13 cellular contexts compared by ENCODE assay signal in genomic region chr1:46041974-46042373, GRCh38.
DNase-seq lines count a peak whose midpoint lies in the region; TF ChIP-seq lines count a peak whose summit lies in the region.
"Had no signal": no experiment of that assay in that cellular context is flagged by ENCODE, and none has a peak within 500 bp of the region (broad histone marks: within the 10 kb centered on the region; RNA-seq: fewer than 3 reads in every experiment).

No MANE protein-coding gene starts in this region.

- H3K9me3 ChIP-seq in Peyer's patch = no peaks in the 10 kb centered on the region
- H3K9me3 ChIP-seq: colonic mucosa, SJCRH30 had no signal

- TF ChIP-seq POLR2A in Peyer's patch (IDR thresholded peaks at IDR 0.05) = no peak

- no peak for TF ChIP-seq CTCF in astrocyte of the spinal cord (IDR thresholded peaks at IDR 0.05; ENCODE audit: low read depth, low read length)
- no peak for TF ChIP-seq CTCF in Peyer's patch (IDR thresholded peaks at IDR 0.05)

- DNase-seq in COLO668 (lab: John Stamatoyannopoulos, UW; ENCODE audit: unreplicated experiment) = peak; percentile 30
- DNase-seq in NCI-H1694 treated with DMSO at 0.1 percent for 48 hours (lab: John Stamatoyannopoulos, UW) = peak; percentile 98
- peak; percentile 24 for DNase-seq in astrocyte of the spinal cord (ENCODE audit: low read depth, low spot score)
- DNase-seq in medulla oblongata (ENCODE audit: extremely low spot score) = peak; percentile 59
- no peak for DNase-seq in NCI-H1092 (lab: John Stamatoyannopoulos, UW)
- DNase-seq in Peyer's patch = no peak
- no peak for DNase-seq in NCI-H2227 treated with DMSO at 0.1 percent for 48 hours (lab: John Stamatoyannopoulos, UW)
- no peak for DNase-seq in middle frontal gyrus (ENCODE audit: extremely low spot score, low spot score)
- DNase-seq: activated CD8-positive, alpha-beta memory T cell treated with anti-CD3 and anti-CD28 coated beads, Interleukin-2, amount 10 ng/mL, durations not matched to agents 7 days and 5 days; activated naive CD8-positive, alpha-beta T cell treated with anti-CD3 and anti-CD28 coated beads, Interleukin-2, amount 10 ng/mL, durations not matched to agents 7 days and 5 days; colonic mucosa; HCEC 1CT; SJCRH30 had no signal

- peaks cover 0 to 18% (median 0%) of the 10 kb centered on the region in 4 donors for H3K4me1 ChIP-seq in Peyer's patch
- H3K4me1 ChIP-seq: SJCRH30 had no signal

- no peaks in the 10 kb centered on the region for H3K27me3 ChIP-seq in Peyer's patch
- H3K27me3 ChIP-seq: colonic mucosa, SJCRH30 had no signal

- H3K4me3 ChIP-seq in astrocyte of the spinal cord (ENCODE audit: low read depth, low read length) (no peak overlapping the region), Peyer's patch (no peak overlapping the region)
- H3K4me3 ChIP-seq: colonic mucosa, SJCRH30 had no signal

- in situ Hi-C loops in astrocyte of the spinal cord (cut with HindIII; ENCODE audit: low sequenced_read_pairs) = loop anchor here (10.0 kb wide), 1 partner anchor 163 kb away; the partner anchor contains the start of gene LURAP1

- no peak overlapping the region for H3K27ac ChIP-seq in Peyer's patch
- H3K27ac ChIP-seq: colonic mucosa, SJCRH30 had no signal

- no peaks in the 10 kb centered on the region for H3K36me3 ChIP-seq in Peyer's patch
- H3K36me3 ChIP-seq: colonic mucosa had no signal

Comparison
In these comparisons a context has a peak if more than half of its experiments do, and no peak if none do; other contexts are left out.
1. DNase-seq: peak in COLO668 (single experiment), NCI-H1694 treated with DMSO at 0.1 percent for 48 hours (single experiment), astrocyte of the spinal cord (single experiment) and medulla oblongata (single experiment); none in NCI-H1092 (single experiment), Peyer's patch (0 of 3), NCI-H2227 treated with DMSO at 0.1 percent for 48 hours (single experiment) and middle frontal gyrus (single experiment).